In genomic region chr17:33892677-33893076, GRCh38 we compare ENCODE assay signal across 31 cellular contexts.
"Had no signal": no experiment of that assay in that cellular context is flagged by ENCODE, and none has a peak within 500 bp of the region (broad histone marks: within the 10 kb centered on the region; RNA-seq: fewer than 3 reads in every experiment).

No MANE protein-coding gene starts in this region.

- H3K27me3 Mint-ChIP-seq: activated CD4-positive, alpha-beta T cell treated with anti-CD3 and anti-CD28 coated beads, Interleukin-2, amount 10 ng/mL, durations not matched to agents 24 days and 14 days had no signal

- H3K36me3 Mint-ChIP-seq: activated naive CD4-positive, alpha-beta T cell treated with anti-CD3 and anti-CD28 coated beads, Interleukin-2, amount 50 U/mL, for 72 hours; brain had no signal

- DNase-seq: activated CD4-positive, alpha-beta T cell treated with anti-CD3 and anti-CD28 coated beads, Interleukin-2, amount 10 ng/mL, durations not matched to agents 24 days and 14 days; activated CD4-positive, alpha-beta T cell treated with anti-CD3 and anti-CD28 coated beads, Interleukin-2, amount 50 U/mL, for 4 hours; activated CD8-positive, alpha-beta T cell treated with anti-CD3 and anti-CD28 coated beads for 36 hours; activated gamma-delta T cell treated with Interleukin-2 at 50 U/mL for 16 hours; activated naive CD4-positive, alpha-beta T cell treated with anti-CD3 and anti-CD28 coated beads for 36 hours; activated T-cell treated with anti-CD3 and anti-CD28 coated beads, Interleukin-2, amount 50 U/mL, for 1 hour; activated T-cell treated with anti-CD3 and anti-CD28 coated beads, Interleukin-2, amount 50 U/mL, for 72 hours; adrenal gland; Karpas-422; KBM-7; NCI-H1048; NCI-H1105 treated with DMSO at 0.1 percent for 48 hours; NCI-H1436; NCI-H1694; NCI-H1930; NCI-H2081 treated with DMSO at 0.1 percent for 48 hours; NCI-H510A; NCI-H526; NCI-H774; Peyer's patch; RPMI8226; SHP77 treated with DMSO at 0.1 percent for 48 hours; SW 1271; T-helper 1 cell; T-helper 2 cell; T-helper 9 cell; WERI-Rb-1 had no signal

- H3K9me3 ChIP-seq: adrenal gland, Peyer's patch, SJSA1 had no signal

- H3K9me3 Mint-ChIP-seq: activated CD4-positive, alpha-beta T cell treated with anti-CD3 and anti-CD28 coated beads, Interleukin-2, amount 10 ng/mL, durations not matched to agents 24 days and 14 days; activated CD8-positive, alpha-beta T cell treated with anti-CD3 and anti-CD28 coated beads for 36 hours; activated naive CD4-positive, alpha-beta T cell treated with anti-CD3 and anti-CD28 coated beads for 36 hours; activated naive CD4-positive, alpha-beta T cell treated with anti-CD3 and anti-CD28 coated beads, Interleukin-2, amount 50 U/mL, for 72 hours; activated T-cell treated with anti-CD3 and anti-CD28 coated beads, Interleukin-2, amount 50 U/mL, for 72 hours; activated T-helper 2 cell treated with anti-CD3 and anti-CD28 coated beads, Interferon-gamma antibody, Interleukin-2, Interleukin-4, amounts not matched to agents 10 μg/mL and 5 μg/mL and 100 μg/mL, durations not matched to agents 14 hours and 24 hours and 36 hours; brain had no signal

- H3K27ac ChIP-seq: adrenal gland, Peyer's patch, SJSA1, WERI-Rb-1 had no signal

- H3K4me3 ChIP-seq: adrenal gland, Peyer's patch, SJSA1 had no signal

- ATAC-seq: activated CD8-positive, alpha-beta T cell treated with anti-CD3 and anti-CD28 coated beads for 36 hours; activated naive CD4-positive, alpha-beta T cell treated with anti-CD3 and anti-CD28 coated beads, Interleukin-2, amount 50 U/mL, for 72 hours; activated T-cell treated with anti-CD3 and anti-CD28 coated beads, Interleukin-2, amount 50 U/mL, for 72 hours had no signal

- H3K4me3 Mint-ChIP-seq: activated CD4-positive, alpha-beta T cell treated with anti-CD3 and anti-CD28 coated beads, Interleukin-2, amount 10 ng/mL, durations not matched to agents 24 days and 14 days; activated CD8-positive, alpha-beta T cell treated with anti-CD3 and anti-CD28 coated beads for 36 hours; activated naive CD4-positive, alpha-beta T cell treated with anti-CD3 and anti-CD28 coated beads for 36 hours; activated T-cell treated with anti-CD3 and anti-CD28 coated beads, Interleukin-2, amount 50 U/mL, for 72 hours; brain had no signal

- H3K36me3 ChIP-seq: adrenal gland, Peyer's patch, SJSA1, WERI-Rb-1 had no signal

- H3K27ac Mint-ChIP-seq: activated CD4-positive, alpha-beta T cell treated with anti-CD3 and anti-CD28 coated beads, Interleukin-2, amount 10 ng/mL, durations not matched to agents 24 days and 14 days; activated CD8-positive, alpha-beta T cell treated with anti-CD3 and anti-CD28 coated beads for 36 hours; activated naive CD4-positive, alpha-beta T cell treated with anti-CD3 and anti-CD28 coated beads for 36 hours; activated naive CD4-positive, alpha-beta T cell treated with anti-CD3 and anti-CD28 coated beads, Interleukin-2, amount 50 U/mL, for 72 hours; activated T-cell treated with anti-CD3 and anti-CD28 coated beads, Interleukin-2, amount 50 U/mL, for 72 hours; activated T-helper 2 cell treated with anti-CD3 and anti-CD28 coated beads, Interferon-gamma antibody, Interleukin-2, Interleukin-4, amounts not matched to agents 10 μg/mL and 5 μg/mL and 100 μg/mL, durations not matched to agents 14 hours and 24 hours and 36 hours; brain had no signal

- H3K4me1 ChIP-seq: adrenal gland, Peyer's patch, SJSA1 had no signal

- H3K27me3 ChIP-seq: adrenal gland, Peyer's patch, SJSA1 had no signal
